Comparison of ENCODE assay signal across 9 cellular contexts in genomic region chr12:89160716-89161123, GRCh38.
DNase-seq lines count a peak whose midpoint lies in the region; ATAC-seq lines count a peak whose summit lies in the region.
"Had no signal": no experiment of that assay in that cellular context is flagged by ENCODE, and none has a peak within 500 bp of the region (broad histone marks: within the 10 kb centered on the region; RNA-seq: fewer than 3 reads in every experiment).

No MANE protein-coding gene starts in this region.

- DNase-seq in NCI-H82 (lab: John Stamatoyannopoulos, UW) (peak; percentile 12), NCI-H82 treated with DMSO at 0.1 percent for 48 hours (lab: John Stamatoyannopoulos, UW; ENCODE audit: unreplicated experiment) (no peak), iris pigment epithelial cell (ENCODE audit: low read depth) (peak; percentile 93), DMS 273 treated with DMSO at 0.1 percent for 48 hours (lab: John Stamatoyannopoulos, UW) (no peak)
- DNase-seq in activated T-cell treated with anti-CD3 and anti-CD28 coated beads, Interleukin-2, amount 50 U/mL, for 24 hours = peak; percentile 56
- peak; percentile 20 for DNase-seq in stimulated activated CD8-positive, alpha-beta memory T cell treated with anti-CD3 and anti-CD28 coated beads, Interleukin-4, amount 100 ng/mL, for 24 hours (ENCODE audit: low read depth)

- peaks cover 28% of the 10 kb centered on the region for H3K4me1 Mint-ChIP-seq in activated T-cell treated with anti-CD3 and anti-CD28 coated beads, Interleukin-2, amount 50 U/mL, for 24 hours (ENCODE audit: low read depth)

- H3K36me3 Mint-ChIP-seq in activated T-cell treated with anti-CD3 and anti-CD28 coated beads, Interleukin-2, amount 50 U/mL, for 24 hours (ENCODE audit: low read depth) = no peaks in the 10 kb centered on the region

- ATAC-seq in HG02970 (IDR thresholded peaks at IDR 0.05; ENCODE audit: low FRiP score, unreplicated experiment) (no peak), HG02763 (IDR thresholded peaks at IDR 0.05; ENCODE audit: unreplicated experiment) (no peak)
- ATAC-seq: gastrocnemius medialis had no signal

- H3K4me3 Mint-ChIP-seq in activated T-cell treated with anti-CD3 and anti-CD28 coated beads, Interleukin-2, amount 50 U/mL, for 24 hours = no peak overlapping the region

- no peak overlapping the region for H3K27ac Mint-ChIP-seq in activated T-cell treated with anti-CD3 and anti-CD28 coated beads, Interleukin-2, amount 50 U/mL, for 24 hours

- H3K27me3 Mint-ChIP-seq in activated T-cell treated with anti-CD3 and anti-CD28 coated beads, Interleukin-2, amount 50 U/mL, for 24 hours = no peaks in the 10 kb centered on the region

- no peaks in the 10 kb centered on the region for H3K9me3 Mint-ChIP-seq in activated T-cell treated with anti-CD3 and anti-CD28 coated beads, Interleukin-2, amount 50 U/mL, for 24 hours

Comparison
In these comparisons a context has a peak if more than half of its experiments do, and no peak if none do; other contexts are left out.
1. DNase-seq: peak in NCI-H82 (single experiment), activated T-cell treated with anti-CD3 and anti-CD28 coated beads, Interleukin-2, amount 50 U/mL, for 24 hours (single experiment), iris pigment epithelial cell (single experiment) and stimulated activated CD8-positive, alpha-beta memory T cell treated with anti-CD3 and anti-CD28 coated beads, Interleukin-4, amount 100 ng/mL, for 24 hours (single experiment); none in NCI-H82 treated with DMSO at 0.1 percent for 48 hours (single experiment) and DMS 273 treated with DMSO at 0.1 percent for 48 hours (single experiment).